9 cellular contexts compared by ENCODE assay signal in the genomic region with DNA sequence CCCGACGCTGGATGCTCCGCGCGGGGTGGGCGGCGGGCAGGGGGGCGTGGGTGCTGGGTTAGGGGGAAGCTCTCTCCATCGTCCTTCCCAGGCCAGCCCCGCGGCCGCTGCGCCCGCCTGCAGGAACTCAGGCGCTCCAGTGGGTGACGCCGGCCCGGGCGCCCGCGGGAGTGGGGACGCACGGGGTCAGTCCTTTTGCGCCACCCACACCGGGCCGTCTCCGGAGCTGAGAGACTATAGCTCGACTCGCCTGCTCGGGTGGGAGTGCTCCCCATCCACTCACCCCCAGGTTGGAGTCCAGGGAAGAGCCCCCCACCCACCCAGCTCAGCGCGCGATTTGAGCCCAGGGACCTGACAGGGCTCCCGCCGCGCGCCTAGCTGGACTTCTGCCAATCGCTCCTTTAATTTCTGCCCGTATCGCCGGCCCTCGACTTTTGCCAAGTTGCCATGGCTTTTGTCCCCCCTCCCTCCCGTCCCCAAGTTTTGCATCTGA.
A peak's percentile ranks its signal among the peaks of the same experiment; 100 is the strongest.
DNase-seq lines count a peak whose midpoint lies in the region; ATAC-seq, FAIRE-seq and TF ChIP-seq lines count a peak whose summit lies in the region.
"Had no signal": no experiment of that assay in that cellular context is flagged by ENCODE, and none has a peak within 500 bp of the region (broad histone marks: within the 10 kb centered on the region; RNA-seq: fewer than 3 reads in every experiment).

No MANE protein-coding gene starts in this region.

- peak overlapping the region; percentile 21 for H2AFZ ChIP-seq in keratinocyte (ENCODE audit: control insufficient read depth, low read length)

- H3K27me3 ChIP-seq in HUES6 (ENCODE audit: control insufficient read depth, insufficient read depth, low read length) (peaks cover 70% of the 10 kb centered on the region), adipocyte (replicated peaks; ENCODE audit: control insufficient read depth, insufficient read depth, low read length) (peaks cover 27% of the 10 kb centered on the region), keratinocyte (ENCODE audit: control insufficient read depth, extremely low read depth, insufficient read depth, low read length) (peaks cover 30% of the 10 kb centered on the region)

- FAIRE-seq in keratinocyte (lab: Jason Lieb, UNC) = no peak
- FAIRE-seq: GM12892 had no signal

- no peaks in the 10 kb centered on the region for H3K79me2 ChIP-seq in keratinocyte (ENCODE audit: control insufficient read depth, insufficient read depth, low read length)

- dilution Hi-C loops in keratinocyte (cut with MboI; ENCODE audit: extremely low pct_ligation_motif_present, low sequenced_read_pairs) = no loop called here

- H3K27ac ChIP-seq in HUES6 (ENCODE audit: low read depth, low read length) (no peak overlapping the region), keratinocyte (ENCODE audit: control insufficient read depth, insufficient read depth, low read length) (no peak overlapping the region), skin epidermis (peak overlapping the region; percentile 68 to 97 (median 91))

- no peaks in the 10 kb centered on the region for H4K20me1 ChIP-seq in keratinocyte (ENCODE audit: control insufficient read depth, extremely low read depth, insufficient read depth, low read length)

- no peaks in the 10 kb centered on the region for H3K9me1 ChIP-seq in keratinocyte (ENCODE audit: control insufficient read depth, extremely low read depth, insufficient read depth, low read length)

- no peak for TF ChIP-seq CTCF in keratinocyte (optimal IDR thresholded peaks at IDR 0.05 in 1 of 3, IDR thresholded peaks at IDR 0.05 in 1 of 3, conservative IDR thresholded peaks at IDR 0.05 in 1 of 3; ENCODE audit: extremely low read depth in 1 of 3, insufficient read depth in 2 of 3, low read length in 3 of 3)

- H3K9me3 ChIP-seq in HUES6 (ENCODE audit: control insufficient read depth, insufficient read depth, low read depth, low read length) (no peaks in the 10 kb centered on the region), adipocyte (ENCODE audit: control insufficient read depth, low read length) (no peaks in the 10 kb centered on the region), keratinocyte (ENCODE audit: control insufficient read depth, low read depth, low read length) (no peaks in the 10 kb centered on the region)

- peaks cover 4% of the 10 kb centered on the region; the same call in 1 of the 2 replicates for H3K4me1 ChIP-seq in HUES6 (ENCODE audit: control insufficient read depth, insufficient read depth, low read length)
- H3K4me1 ChIP-seq in adipocyte (ENCODE audit: control insufficient read depth, insufficient read depth, low read length) = peaks cover 16% of the 10 kb centered on the region
- peaks cover 17% of the 10 kb centered on the region for H3K4me1 ChIP-seq in keratinocyte (ENCODE audit: control insufficient read depth, extremely low read depth, insufficient read depth, low read length)

- peak overlapping the region; percentile 81 for H3K4me2 ChIP-seq in keratinocyte (ENCODE audit: control insufficient read depth, extremely low read depth, insufficient read depth, low read depth, low read length)

- no peaks in the 10 kb centered on the region for H3K36me3 ChIP-seq in HUES6 (ENCODE audit: control insufficient read depth, insufficient read depth, low read length)
- H3K36me3 ChIP-seq in adipocyte (ENCODE audit: control insufficient read depth, insufficient read depth, low read length, severe bottlenecking) = no peaks in the 10 kb centered on the region
- H3K36me3 ChIP-seq in keratinocyte (ENCODE audit: control insufficient read depth in 2 of 2, extremely low read depth in 1 of 2, insufficient read depth in 2 of 2, low read length in 2 of 2) = no peaks in the 10 kb centered on the region

- DNase-seq in adipocyte (ENCODE audit: low read depth) = no peak
- no peak for DNase-seq in keratinocyte (ENCODE audit: low read depth, low spot score)
- no peak for DNase-seq in dedifferentiated amniotic fluid mesenchymal stem cell (ENCODE audit: extremely low spot score)
- DNase-seq in stimulated activated CD8-positive, alpha-beta memory T cell treated with anti-CD3 and anti-CD28 coated beads, Interleukin-4, amount 100 ng/mL, for 48 hours = no peak

- H3K9ac ChIP-seq in HUES6 (ENCODE audit: low read length) (no peak overlapping the region), adipocyte (ENCODE audit: low read length) (peak overlapping the region; percentile 45), keratinocyte (ENCODE audit: control insufficient read depth, extremely low read depth, insufficient read depth, low read length) (no peak overlapping the region)

- peak overlapping the region; percentile 74 for H3K4me3 ChIP-seq in HUES6 (ENCODE audit: low read depth, low read length)
- peak overlapping the region; percentile 77 for H3K4me3 ChIP-seq in adipocyte (ENCODE audit: low read length)
- peak overlapping the region; percentile 46 to 69 (median 54) for H3K4me3 ChIP-seq in keratinocyte (ENCODE audit: control insufficient read depth in 2 of 3, extremely low read depth in 1 of 3, insufficient read depth in 2 of 3, low read depth in 1 of 3, low read length in 3 of 3)
- H3K4me3 ChIP-seq in skin epidermis = peak overlapping the region; percentile 43 to 65 (median 51)

- ATAC-seq in GM19395 (IDR thresholded peaks at IDR 0.05; ENCODE audit: unreplicated experiment) (no peak), HG02885 (IDR thresholded peaks at IDR 0.05; ENCODE audit: poor library complexity, unreplicated experiment) (no peak)

Comparison
In these comparisons a context has a peak if more than half of its experiments do, and no peak if none do; other contexts are left out.
1. H3K27ac ChIP-seq: peak in skin epidermis (21 of 21); none in HUES6 (single experiment) and keratinocyte (single experiment).
2. Peak in every context shown above with its lines, with median percentiles within 50 percentile points of each other: H3K4me3 ChIP-seq.